Comparison of ENCODE assay signal across 16 cellular contexts in genomic region chr2:171512683-171513082, GRCh38. TPM values are rescaled to one million over a fixed set of nuclear protein-coding genes. Genes with fewer than 3 reads are reported as not detected.
DNase-seq lines count a peak whose midpoint lies in the region; ATAC-seq and TF ChIP-seq lines count a peak whose summit lies in the region.
"Had no signal": no experiment of that assay in that cellular context is flagged by ENCODE, and none has a peak within 500 bp of the region (broad histone marks: within the 10 kb centered on the region; RNA-seq: fewer than 3 reads in every experiment).

No MANE protein-coding gene starts in this region.

- no peak overlapping the region for H2AFZ ChIP-seq in OCI-LY3 (ENCODE audit: low read depth, low read length)

- H3K27ac ChIP-seq in cardiac muscle cell (peak overlapping the region; percentile 0), OCI-LY3 (ENCODE audit: low read length) (peak overlapping the region; percentile 88)
- H3K27ac ChIP-seq: BLaER1 treated with 17β-estradiol and CSF1 and Interleukin-3, amounts not matched to agents 10 nM and 100 nM had no signal

- peak overlapping the region; percentile 66 for H3K4me2 ChIP-seq in OCI-LY3 (ENCODE audit: low read length)

- H3K36me3 ChIP-seq in cardiac muscle cell (no peaks in the 10 kb centered on the region), OCI-LY3 (replicated peaks; ENCODE audit: low read depth, low read length) (no peaks in the 10 kb centered on the region), MG63 (no peaks in the 10 kb centered on the region)
- H3K36me3 ChIP-seq: BLaER1 treated with 17β-estradiol and CSF1 and Interleukin-3, amounts not matched to agents 10 nM and 100 nM; HAP-1 had no signal

- H3K9ac ChIP-seq in OCI-LY3 (ENCODE audit: low read length): peak overlapping the region; percentile 49
- H3K9ac ChIP-seq: BLaER1 treated with 17β-estradiol and CSF1 and Interleukin-3, amounts not matched to agents 10 nM and 100 nM had no signal

- DNase-seq in cardiac muscle cell (ENCODE audit: low read depth in 1 of 2, low spot score in 1 of 2): peak in 1 of 2 donors; percentile 34
- no peak for DNase-seq in Right ventricle myocardium inferior (ENCODE audit: missing footprints)
- DNase-seq in erythroblast (lab: John Stamatoyannopoulos, UW): peak; percentile 39 to 65
- no peak for DNase-seq in MG63
- no peak for DNase-seq in stimulated activated CD4-positive, alpha-beta T cell treated with anti-CD3 and anti-CD28 coated beads, Interleukin-2, amount 100 ng/mL, for 48 hours
- no peak for DNase-seq in GOT3 (lab: John Stamatoyannopoulos, UW)
- DNase-seq: 8988T; Calu3; CD8-positive, alpha-beta T cell; DMS79 treated with DMSO at 0.1 percent for 48 hours; GF-D8; IMR-90 had no signal

- intact Hi-C loops in Right ventricle myocardium inferior (cut with DNase I): no loop called here

- no peak for TF ChIP-seq POLR2A in erythroblast (IDR thresholded peaks at IDR 0.05; ENCODE audit: low read length)

- no peaks in the 10 kb centered on the region for H3K9me3 ChIP-seq in cardiac muscle cell (ENCODE audit: low read depth)
- no peaks in the 10 kb centered on the region for H3K9me3 ChIP-seq in OCI-LY3 (ENCODE audit: insufficient read depth, low read length)
- 0 out of 2 replicates have a peak, but pooled peaks cover 4% of the 10 kb centered on the region for H3K9me3 ChIP-seq in MG63
- H3K9me3 ChIP-seq: HAP-1 had no signal

- H3K27me3 ChIP-seq in cardiac muscle cell (peaks cover 21% of the 10 kb centered on the region), OCI-LY3 (ENCODE audit: low read depth, low read length) (no peaks in the 10 kb centered on the region), MG63 (0 out of 2 replicates have a peak, but pooled peaks cover 3% of the 10 kb centered on the region)
- H3K27me3 ChIP-seq: BLaER1 treated with 17β-estradiol and CSF1 and Interleukin-3, amounts not matched to agents 10 nM and 100 nM had no signal

- H3K4me1 ChIP-seq in cardiac muscle cell (ENCODE audit: low read depth) (no peaks in the 10 kb centered on the region), OCI-LY3 (ENCODE audit: low read length) (peaks cover 56% of the 10 kb centered on the region)
- H3K4me1 ChIP-seq: HAP-1 had no signal

- no peaks in the 10 kb centered on the region for H4K20me1 ChIP-seq in OCI-LY3 (ENCODE audit: insufficient read depth, low read length)
- H4K20me1 ChIP-seq: BLaER1 treated with 17β-estradiol and CSF1 and Interleukin-3, amounts not matched to agents 10 nM and 100 nM had no signal

- H3K4me3 ChIP-seq in cardiac muscle cell: no peak overlapping the region
- H3K4me3 ChIP-seq in OCI-LY3 (ENCODE audit: low read length): peak overlapping the region; percentile 32; the same call in 1 of the 2 replicates
- H3K4me3 ChIP-seq in MG63: no peak overlapping the region
- H3K4me3 ChIP-seq: BLaER1 treated with 17β-estradiol and CSF1 and Interleukin-3, amounts not matched to agents 10 nM and 100 nM; HAP-1 had no signal

- no peak for TF ChIP-seq CTCF in cardiac muscle cell (IDR thresholded peaks at IDR 0.05; ENCODE audit: low read depth, low read length)
- TF ChIP-seq CTCF in OCI-LY3 (IDR thresholded peaks at IDR 0.05; ENCODE audit: low read depth, low read length): no peak

- no peak for ATAC-seq in Right ventricle myocardium inferior
- ATAC-seq: CD8-positive, alpha-beta T cell had no signal

- no peaks in the 10 kb centered on the region for H3K79me2 ChIP-seq in OCI-LY3 (ENCODE audit: low read length)

RNA-seq across cellular contexts. Expression of gene CYBRD1, which starts 9.6 kb away (rescaled TPM):
- total RNA-seq in cardiac muscle cell: 0.86 and 0.95 TPM in 2 replicates
- polyA plus RNA-seq in cardiac muscle cell: 1.7 and 2.3 TPM in 2 replicates
- total RNA-seq in Right ventricle myocardium inferior: 69.8 TPM
- 56.3 and 58.5 TPM in 2 replicates for total RNA-seq in MG63 (2014; rRNA removed; shearing (Covaris generic); ENCODE audit: low replicate concordance)
- total RNA-seq: B cell had no signal

Comparison
In these comparisons a context has a peak if more than half of its experiments do, and no peak if none do; other contexts are left out.
1. RNA of gene CYBRD1, which starts 9.6 kb away (total RNA-seq): 69.8 TPM in Right ventricle myocardium inferior (single experiment) and 56.3 to 58.5 TPM in MG63; 0.86 to 0.95 TPM in cardiac muscle cell; every median in the first group is over 10 times any median in the second.
2. DNase-seq: peak in erythroblast (2 of 2); none in Right ventricle myocardium inferior (single experiment), MG63 (single experiment), stimulated activated CD4-positive, alpha-beta T cell treated with anti-CD3 and anti-CD28 coated beads, Interleukin-2, amount 100 ng/mL, for 48 hours (0 of 2) and GOT3 (single experiment).